Comparison of ENCODE assay signal across 19 cellular contexts in genomic region chr15:45083223-45083622, GRCh38. TPM values are rescaled to one million over a fixed set of nuclear protein-coding genes. Genes with fewer than 3 reads are reported as not detected.
A peak's percentile ranks its signal among the peaks of the same experiment; 100 is the strongest.
DNase-seq lines count a peak whose midpoint lies in the region; ATAC-seq, FAIRE-seq and TF ChIP-seq lines count a peak whose summit lies in the region.
"Had no signal": no experiment of that assay in that cellular context is flagged by ENCODE, and none has a peak within 500 bp of the region (broad histone marks: within the 10 kb centered on the region; RNA-seq: fewer than 3 reads in every experiment).

No MANE protein-coding gene starts in this region.

- no peak overlapping the region for H3K4me3 ChIP-seq in HEK293 (ENCODE audit: low read depth, low read length)
- H3K4me3 ChIP-seq in pancreas: no peak overlapping the region
- H3K4me3 ChIP-seq: GM23248, PC-9 had no signal

- FAIRE-seq in pancreas (lab: Jason Lieb, UNC): no peak
- FAIRE-seq: GM12892, GM18507 had no signal

- no peaks in the 10 kb centered on the region for H3K9me3 ChIP-seq in HEK293 (ENCODE audit: control insufficient read depth, insufficient read depth, low read depth, low read length)
- no peaks in the 10 kb centered on the region for H3K9me3 ChIP-seq in pancreas

- H3K27ac ChIP-seq in HEK293 (ENCODE audit: extremely low read depth, low read depth, low read length) (no peak overlapping the region), VCaP (peak overlapping the region; percentile 85), pancreas (peak overlapping the region in 1 of 4 donors; percentile 19)
- H3K27ac ChIP-seq: GM23248, PC-9, RWPE1 had no signal

- TF ChIP-seq CTCF in HEK293 (tag by site-specific recombination; IDR thresholded peaks at IDR 0.05) (no peak), VCaP (conservative IDR thresholded peaks at IDR 0.05) (no peak), pancreas (IDR thresholded peaks at IDR 0.05) (no peak)

- POLR2A ChIA-PET in HEK293 (lab: Yijun Ruan, JAX): no interaction called here

- H3K27me3 ChIP-seq in pancreas: no peaks in the 10 kb centered on the region

- ATAC-seq in left colon (peak; percentile 37), pancreas (peak; percentile 36 to 75 (median 62)), HG02973 (IDR thresholded peaks at IDR 0.05; ENCODE audit: unreplicated experiment) (no peak)
- ATAC-seq: HCT116 had no signal

- H3K4me1 ChIP-seq in HEK293 (ENCODE audit: control insufficient read depth, insufficient read depth, low read length) (no peaks in the 10 kb centered on the region), pancreas (peaks cover 0 to 14% (median 7%) of the 10 kb centered on the region in 3 donors)

- no peaks in the 10 kb centered on the region for H3K36me3 ChIP-seq in HEK293 (ENCODE audit: control insufficient read depth in 2 of 2, insufficient read depth in 1 of 2, low read length in 2 of 2)
- no peaks in the 10 kb centered on the region for H3K36me3 ChIP-seq in pancreas

- CTCF ChIA-PET in HEK293 (lab: Yijun Ruan, JAX): interaction anchor here (0.6 to 1.3 kb wide), 2 partner anchors 35 to 295 kb away, joined by 3 to 7 read pairs; no protein-coding TSS in a partner anchor

- DNase-seq in left colon: no peak
- DNase-seq in pancreas: no peak
- DNase-seq in NCI-H2107 (lab: John Stamatoyannopoulos, UW): no peak
- no peak for DNase-seq in occipital lobe (lab: John Stamatoyannopoulos, UW)
- DNase-seq: ACHN, C1 segment of cervical spinal cord, DMS79, GM23248, KBM-7, NCI-H2029, NCI-H510A treated with DMSO at 0.1 percent for 48 hours, PC-9 had no signal

- intact Hi-C loops in left colon (cut with DNase I, micrococcal nuclease) (no loop called here), pancreas (cut with DNase I) (no loop called here)

TF ChIP-seq in HEK293, 187 proteins besides CTCF, POLR2A, EP300 and RAD21:
- TF ChIP-seq OSR2 (tag by site-specific recombination; IDR thresholded peaks at IDR 0.05) (no peak), GLIS1 (tag by site-specific recombination; IDR thresholded peaks at IDR 0.05) (peak; percentile 20; the same call in 1 of the 2 replicates), ZNF184 (tag by site-specific recombination; IDR thresholded peaks at IDR 0.05) (no peak)

RNA-seq across cellular contexts. Expression of gene DUOX2, which starts 30.7 kb away (rescaled TPM):
- 10 to 100 TPM in 1 of 2 donors, 1 to 10 TPM in 1; 3.9 to 30.4 TPM for total RNA-seq in left colon
- 10 to 100 TPM in 2 of 6 donors, 1 to 10 TPM in 1, under 1 TPM in 3; 0.46 to 32.2 (median 1.0) TPM for total RNA-seq in pancreas
- under 1 TPM; 0.15 to 0.35 TPM for polyA plus RNA-seq in pancreas
- total RNA-seq in occipital lobe: not detected
- total RNA-seq: GM23248, PC-9 had no signal

RNA-seq across cellular contexts. Expression of gene DUOXA2, which starts 30.9 kb away (rescaled TPM):
- total RNA-seq in left colon (1 to 10 TPM; 1.3 to 4.9 TPM), pancreas (10 to 100 TPM in 1 of 6 donors, 1 to 10 TPM in 1, under 1 TPM in 2, not detected in 2; 0.35 to 17.0 (median 3.9) TPM), occipital lobe (not detected)
- polyA plus RNA-seq in pancreas: under 1 TPM in 1 of 2 donors, not detected in 1; 0.16 TPM
- total RNA-seq: GM23248, PC-9 had no signal
- polyA plus RNA-seq: GM23248 had no signal

RNA-seq across cellular contexts. Expression of gene DUOXA1, which starts 46.5 kb away (rescaled TPM):
- total RNA-seq in left colon: 1 to 10 TPM in 1 of 2 donors, under 1 TPM in 1; 0.67 to 1.6 TPM
- under 1 TPM in 3 of 6 donors, not detected in 3; 0.17 to 0.22 (median 0.19) TPM for total RNA-seq in pancreas
- under 1 TPM; 0.11 to 0.14 TPM for polyA plus RNA-seq in pancreas
- total RNA-seq in occipital lobe: 0.31 TPM

RNA-seq across cellular contexts. Expression of gene DUOX1, which starts 46.6 kb away (rescaled TPM):
- total RNA-seq in left colon (under 1 TPM; 0.56 to 0.85 TPM), pancreas (under 1 TPM; 0.14 to 0.97 (median 0.47) TPM), occipital lobe (not detected)
- polyA plus RNA-seq in pancreas: under 1 TPM; 0.16 to 0.27 TPM
- total RNA-seq: PC-9 had no signal
